ENCODE assay signal across 1 cellular context in the genomic region with DNA sequence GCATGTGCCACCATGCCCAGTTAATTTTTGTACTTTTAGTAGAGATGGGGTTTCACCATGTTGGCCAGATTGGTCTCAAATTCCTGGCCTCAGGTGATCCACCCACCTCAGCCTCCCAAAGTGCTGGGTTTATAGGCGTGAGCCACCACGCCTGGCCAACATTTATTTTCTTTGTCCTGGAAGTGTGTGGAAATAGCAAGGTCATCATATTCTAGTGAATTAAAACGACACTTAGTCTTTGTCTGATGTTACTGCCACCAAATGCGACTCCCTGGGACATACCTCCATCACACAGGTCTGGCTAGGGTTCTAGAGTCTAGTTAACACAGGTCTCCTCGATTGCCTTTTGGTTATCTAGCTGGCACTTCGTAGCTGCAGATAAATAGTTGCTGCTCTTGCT.
TF ChIP-seq lines count a peak whose summit lies in the region.

No MANE protein-coding gene starts in this region.

TF ChIP-seq in SK-N-SH, 30 proteins besides CTCF, POLR2A, EP300 and RAD21 (continued from another document):
- TF ChIP-seq IRF3 (IDR thresholded peaks at IDR 0.05; ENCODE audit: low read depth, low read length) (no peak), NRF1 (IDR thresholded peaks at IDR 0.05; ENCODE audit: low read depth, low read length) (no peak), TAF1 (IDR thresholded peaks at IDR 0.05; ENCODE audit: borderline replicate concordance, low read depth, low read length) (no peak), RCOR1 (IDR thresholded peaks at IDR 0.05; ENCODE audit: low read length) (no peak), RXRA (IDR thresholded peaks at IDR 0.05; ENCODE audit: borderline replicate concordance, low read depth) (no peak), CHD2 (IDR thresholded peaks at IDR 0.05; ENCODE audit: low read length, partially characterized antibody) (no peak)
- TF ChIP-seq, protein P1, sequence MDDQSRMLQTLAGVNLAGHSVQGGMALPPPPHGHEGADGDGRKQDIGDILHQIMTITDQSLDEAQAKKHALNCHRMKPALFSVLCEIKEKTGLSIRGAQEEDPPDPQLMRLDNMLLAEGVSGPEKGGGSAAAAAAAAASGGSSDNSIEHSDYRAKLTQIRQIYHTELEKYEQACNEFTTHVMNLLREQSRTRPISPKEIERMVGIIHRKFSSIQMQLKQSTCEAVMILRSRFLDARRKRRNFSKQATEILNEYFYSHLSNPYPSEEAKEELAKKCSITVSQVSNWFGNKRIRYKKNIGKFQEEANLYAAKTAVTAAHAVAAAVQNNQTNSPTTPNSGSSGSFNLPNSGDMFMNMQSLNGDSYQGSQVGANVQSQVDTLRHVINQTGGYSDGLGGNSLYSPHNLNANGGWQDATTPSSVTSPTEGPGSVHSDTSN (IDR thresholded peaks at IDR 0.05) = no peak
